1 cellular context compared by ENCODE assay signal in the genomic region with DNA sequence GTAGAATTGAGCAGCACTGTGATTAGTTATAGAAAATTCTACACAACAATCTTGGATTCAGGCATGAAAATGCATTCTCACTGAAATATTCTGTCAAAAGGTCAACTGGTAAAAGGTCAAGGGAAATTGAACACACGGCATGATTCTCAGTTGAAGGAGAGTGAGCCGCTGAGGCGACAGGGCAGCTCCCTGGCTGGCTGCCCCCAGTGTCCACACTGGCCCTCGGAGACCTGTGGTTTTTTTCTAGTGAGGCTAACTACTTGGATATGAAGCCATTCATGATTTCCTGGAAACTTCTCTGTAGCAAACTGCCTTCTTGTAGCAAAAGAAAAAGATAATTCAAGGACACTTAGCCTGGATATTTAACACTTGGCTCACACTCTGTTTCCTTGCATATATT.
TF ChIP-seq lines count a peak whose summit lies in the region.

No MANE protein-coding gene starts in this region.

TF ChIP-seq in IMR-90, 13 proteins besides CTCF, POLR2A, EP300 and RAD21 (continued from another document):
- TF ChIP-seq FOS (IDR thresholded peaks at IDR 0.05; ENCODE audit: low read depth, low read length) = no peak
- TF ChIP-seq CEBPB (IDR thresholded peaks at IDR 0.05; ENCODE audit: low read depth, low read length) = no peak
- TF ChIP-seq ELK1 (IDR thresholded peaks at IDR 0.05; ENCODE audit: borderline replicate concordance, low read depth, low read length) = no peak
- no peak for TF ChIP-seq BHLHE40 (IDR thresholded peaks at IDR 0.05; ENCODE audit: low read depth, low read length)
- TF ChIP-seq SMC3 (IDR thresholded peaks at IDR 0.05; ENCODE audit: low read depth, low read length) = no peak
- TF ChIP-seq CHD1 (IDR thresholded peaks at IDR 0.05; ENCODE audit: low read depth, low read length) = no peak
- no peak for TF ChIP-seq NFE2L2 (IDR thresholded peaks at IDR 0.05; ENCODE audit: low read depth, low read length)
- TF ChIP-seq MAZ (IDR thresholded peaks at IDR 0.05; ENCODE audit: borderline replicate concordance, low read depth, low read length) = no peak
